ENCODE assay signal across 8 cellular contexts in genomic region chr14:55191881-55192616, GRCh38. TPM values are rescaled to one million over a fixed set of nuclear protein-coding genes. Genes with fewer than 3 reads are reported as not detected.
A peak's percentile ranks its signal among the peaks of the same experiment; 100 is the strongest.
DNase-seq lines count a peak whose midpoint lies in the region; ATAC-seq, FAIRE-seq and TF ChIP-seq lines count a peak whose summit lies in the region.

No MANE protein-coding gene starts in this region.

- H3K4me3 Mint-ChIP-seq in activated naive CD8-positive, alpha-beta T cell treated with anti-CD3 and anti-CD28 coated beads for 36 hours = peak overlapping the region; percentile 94

- no peak for TF ChIP-seq POLR2A in lower leg skin (IDR thresholded peaks at IDR 0.05)

- H3K27me3 Mint-ChIP-seq in activated naive CD8-positive, alpha-beta T cell treated with anti-CD3 and anti-CD28 coated beads for 36 hours = peaks cover 8% of the 10 kb centered on the region

- H3K4me1 Mint-ChIP-seq in activated naive CD8-positive, alpha-beta T cell treated with anti-CD3 and anti-CD28 coated beads for 36 hours = peaks cover 21% of the 10 kb centered on the region

- peak; percentile 32 for FAIRE-seq in urothelium cell line (lab: Jason Lieb, UNC)

- 38 to 41% methylated on average over 16 of the region's 16 CpGs for WGBS in lower leg skin, 2 donors

- H3K36me3 Mint-ChIP-seq in activated naive CD8-positive, alpha-beta T cell treated with anti-CD3 and anti-CD28 coated beads for 36 hours = peaks cover 9% of the 10 kb centered on the region

- intact Hi-C loops in lower leg skin (cut with DNase I; ENCODE audit: low total_unique reads) = no loop called here

- DNase-seq in DMS114 treated with DMSO at 0.1 percent for 48 hours (lab: John Stamatoyannopoulos, UW; ENCODE audit: unreplicated experiment) (peak; percentile 6), lower leg skin (ENCODE audit: low spot score in 2 of 2) (no peak), urothelium cell line (ENCODE audit: low spot score) (peak; percentile 34), COR-L47 (lab: John Stamatoyannopoulos, UW) (no peak), AG08396 (ENCODE audit: low spot score) (no peak)
- no peak for DNase-seq in activated naive CD8-positive, alpha-beta T cell treated with anti-CD3 and anti-CD28 coated beads for 36 hours
- no peak for DNase-seq in stimulated activated CD4-positive, alpha-beta T cell treated with anti-CD3 and anti-CD28 coated beads, Interleukin-12 subunit alpha, Interleukin-12 subunit beta, amount 100 ng/mL, for 4 hours

- peak overlapping the region; percentile 16 for H3K4me3 ChIP-seq in lower leg skin (ENCODE audit: low read depth, poor library complexity, severe bottlenecking)

- ATAC-seq in HG02870 (IDR thresholded peaks at IDR 0.05; ENCODE audit: unreplicated experiment) = peak; percentile 31

- H3K27ac Mint-ChIP-seq in activated naive CD8-positive, alpha-beta T cell treated with anti-CD3 and anti-CD28 coated beads for 36 hours = peak overlapping the region; percentile 83

- no peak for TF ChIP-seq CTCF in lower leg skin (IDR thresholded peaks at IDR 0.05)

- no peaks in the 10 kb centered on the region for H3K9me3 Mint-ChIP-seq in activated naive CD8-positive, alpha-beta T cell treated with anti-CD3 and anti-CD28 coated beads for 36 hours

RNA-seq across cellular contexts. Expression of gene DLGAP5, which starts 0.7 kb away (rescaled TPM):
- total RNA-seq in activated naive CD8-positive, alpha-beta T cell treated with anti-CD3 and anti-CD28 coated beads for 36 hours = 10 to 100 TPM; 68.0 to 69.2 TPM
- 1 to 10 TPM in 2 of 4 donors, under 1 TPM in 2; 0.53 to 2.4 (median 1.1) TPM for total RNA-seq in lower leg skin

Comparison
In these comparisons a context has a peak if more than half of its experiments do, and no peak if none do; other contexts are left out.
1. DNase-seq: peak in DMS114 treated with DMSO at 0.1 percent for 48 hours (single experiment) and urothelium cell line (single experiment); none in activated naive CD8-positive, alpha-beta T cell treated with anti-CD3 and anti-CD28 coated beads for 36 hours (single experiment), lower leg skin (0 of 2), stimulated activated CD4-positive, alpha-beta T cell treated with anti-CD3 and anti-CD28 coated beads, Interleukin-12 subunit alpha, Interleukin-12 subunit beta, amount 100 ng/mL, for 4 hours (single experiment), COR-L47 (single experiment) and AG08396 (single experiment).
2. RNA of gene DLGAP5, which starts 0.7 kb away (total RNA-seq): 68.0 to 69.2 TPM in activated naive CD8-positive, alpha-beta T cell treated with anti-CD3 and anti-CD28 coated beads for 36 hours; 0.53 to 2.4 TPM in lower leg skin; every median in the first group is over 10 times any median in the second.